8 cellular contexts compared by ENCODE assay signal in the genomic region with DNA sequence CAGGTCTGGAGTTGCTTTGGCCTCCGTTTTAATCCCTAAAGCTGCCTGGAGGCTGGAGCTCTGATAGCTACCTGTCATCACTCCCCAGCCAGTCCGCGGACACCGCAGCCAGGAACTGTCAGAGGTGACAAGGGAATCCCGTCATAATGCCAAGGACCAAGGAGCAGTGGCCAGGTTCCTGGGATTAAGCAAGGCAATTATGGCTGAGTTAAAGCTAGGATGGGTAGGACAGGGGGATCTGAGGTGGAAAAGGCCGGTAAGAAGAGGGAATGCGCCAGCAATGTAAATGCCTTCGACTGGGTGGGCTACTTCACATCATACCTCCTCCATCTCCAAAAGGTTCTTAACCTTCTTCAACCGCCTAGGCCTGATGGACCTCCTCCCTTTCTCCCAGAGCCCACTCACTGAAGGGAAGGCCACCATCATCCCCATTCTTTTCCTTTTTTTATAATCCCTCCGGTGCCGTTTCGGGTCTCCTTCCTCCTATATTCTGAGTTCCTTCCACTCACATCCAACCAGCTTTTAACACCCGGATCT. TPM values are rescaled to one million over a fixed set of nuclear protein-coding genes. Genes with fewer than 3 reads are reported as not detected.
DNase-seq lines count a peak whose midpoint lies in the region; ATAC-seq and TF ChIP-seq lines count a peak whose summit lies in the region.

No MANE protein-coding gene starts in this region.

- DNase-seq in NCI-H2081 (lab: John Stamatoyannopoulos, UW) (peak; percentile 2 to 30), NCI-H2081 treated with DMSO at 0.1 percent for 48 hours (lab: John Stamatoyannopoulos, UW) (no peak), Panc1 (ENCODE audit: low read depth, low spot score) (no peak), chondrocyte (ENCODE audit: low spot score) (no peak), stomach (no peak), NCI-H1436 treated with DMSO at 0.1 percent for 48 hours (lab: John Stamatoyannopoulos, UW) (no peak)

- intact Hi-C loops in Panc1 (cut with micrococcal nuclease; ENCODE audit: unreplicated experiment) (no loop called here), stomach (cut with DNase I; ENCODE audit: low total_unique reads) (no loop called here)

- H3K4me3 ChIP-seq in Panc1 (ENCODE audit: low read depth in 2 of 2, low read length in 2 of 2) (peak overlapping the region; percentile 67 to 90), liver (ENCODE audit: low read depth in 1 of 3, low read length in 3 of 3) (peak overlapping the region; percentile 62 to 69 (median 67)), stomach (peak overlapping the region; percentile 67 to 73 (median 72))

- CTCF ChIA-PET in Panc1 (lab: Charles Lee), result interaction anchor here (0.5 to 1.1 kb wide), 2 partner anchors 180 to 793 kb away, joined by 3 to 4 read pairs; no protein-coding TSS in a partner anchor

- WGBS in liver, result 6% methylated on average over 13 of the region's 13 CpGs
- WGBS in stomach, 5 donors, result 3 to 11% (median 4%) methylated on average over 13 of the region's 13 CpGs

- peaks cover 23% of the 10 kb centered on the region for H3K4me1 Mint-ChIP-seq in chondrocyte (ENCODE audit: low read depth)

- ATAC-seq in Panc1 (no peak), HG02642 (IDR thresholded peaks at IDR 0.05; ENCODE audit: poor library complexity, unreplicated experiment) (no peak)

- BruUV-seq in Panc1 (replicated peaks; lab: Mats Ljungman, UMichigan), result TSS peak; percentile 91

- no peaks in the 10 kb centered on the region for H3K9me3 Mint-ChIP-seq in chondrocyte (ENCODE audit: low read depth)

- H3K27ac Mint-ChIP-seq in chondrocyte (ENCODE audit: unreplicated experiment), result peak overlapping the region; percentile 99

- peak overlapping the region; percentile 81 to 93 for H3K9ac ChIP-seq in liver (ENCODE audit: low read depth in 1 of 2, low read length in 2 of 2)

- H3K4me3 Mint-ChIP-seq in chondrocyte (ENCODE audit: unreplicated experiment), result peak overlapping the region; percentile 89

- H3K27ac ChIP-seq in Panc1 (ENCODE audit: low read length) (peak overlapping the region; percentile 93), liver (ENCODE audit: low read depth in 1 of 2, low read length in 2 of 2) (peak overlapping the region; percentile 75 to 97), stomach (peak overlapping the region; percentile 93 to 98 (median 98))

- TF ChIP-seq POLR2A in stomach (IDR thresholded peaks at IDR 0.05), result no peak

- in situ Hi-C loops in Panc1 (cut with HindIII; ENCODE audit: low pct_unique_long_range_greater_than_20kb, low sequenced_read_pairs), result no loop called here

- H3K36me3 ChIP-seq in Panc1 (ENCODE audit: control insufficient read depth, insufficient read depth, low read length) (no peaks in the 10 kb centered on the region), liver (ENCODE audit: control insufficient read depth in 4 of 4, insufficient read depth in 3 of 4, low read depth in 1 of 4, low read length in 3 of 4) (peaks cover 0 to 5% (median 2%) of the 10 kb centered on the region in 4 donors), stomach (peaks cover 0 to 23% (median 8%) of the 10 kb centered on the region in 4 donors)

- POLR2A ChIA-PET in Panc1 (lab: Charles Lee), result no interaction called here

- no peak for TF ChIP-seq EP300 in stomach (IDR thresholded peaks at IDR 0.05)

- TF ChIP-seq RAD21 in liver (IDR thresholded peaks at IDR 0.05), result no peak

- no peaks in the 10 kb centered on the region for H3K27me3 Mint-ChIP-seq in chondrocyte (ENCODE audit: low read depth)

- TF ChIP-seq CTCF in Panc1 (IDR thresholded peaks at IDR 0.05) (no peak), chondrocyte (IDR thresholded peaks at IDR 0.05) (no peak), liver (IDR thresholded peaks at IDR 0.05; ENCODE audit: low read depth, low read length, missing input control) (no peak), stomach (IDR thresholded peaks at IDR 0.05) (no peak)

- H3K36me3 Mint-ChIP-seq in chondrocyte (ENCODE audit: low read depth), result peaks cover 1% of the 10 kb centered on the region

- H3K27me3 ChIP-seq in Panc1 (ENCODE audit: control insufficient read depth, insufficient read depth, low read length) (no peaks in the 10 kb centered on the region), liver (ENCODE audit: control insufficient read depth in 4 of 4, insufficient read depth in 4 of 4, low read length in 3 of 4) (no peaks in the 10 kb centered on the region), stomach (no peaks in the 10 kb centered on the region)

- H3K9me3 ChIP-seq in Panc1 (ENCODE audit: control insufficient read depth, insufficient read depth, low read depth, low read length), result no peaks in the 10 kb centered on the region
- no peaks in the 10 kb centered on the region for H3K9me3 ChIP-seq in liver (ENCODE audit: control insufficient read depth in 4 of 4, low read length in 3 of 4)
- no peaks in the 10 kb centered on the region for H3K9me3 ChIP-seq in stomach

- H3K4me1 ChIP-seq in Panc1 (ENCODE audit: control insufficient read depth, insufficient read depth, low read length), result peaks cover 12% of the 10 kb centered on the region
- H3K4me1 ChIP-seq in liver (ENCODE audit: control insufficient read depth in 4 of 4, insufficient read depth in 4 of 4, low read length in 3 of 4), result peaks cover 0 to 20% (median 14%) of the 10 kb centered on the region in 4 donors
- H3K4me1 ChIP-seq in stomach, result peaks cover 30 to 47% (median 45%) of the 10 kb centered on the region in 4 donors

TF ChIP-seq in liver, 16 proteins besides CTCF, POLR2A, EP300 and RAD21:
- TF ChIP-seq JUND (IDR thresholded peaks at IDR 0.05) (no peak), GABPA (IDR thresholded peaks at IDR 0.05 in 1 of 2, conservative IDR thresholded peaks at IDR 0.05 in 1 of 2) (peak in 1 of 2 donors; percentile 8), FOXA2 (IDR thresholded peaks at IDR 0.05) (no peak), TAF1 (conservative IDR thresholded peaks at IDR 0.05) (no peak)

RNA-seq across cellular contexts. Expression of gene PPP1R3E, which starts 1.9 kb away (rescaled TPM):
- total RNA-seq in Panc1 (2021; ENCODE audit: unreplicated experiment) (8.8 TPM), chondrocyte (11.0 to 20.7 TPM (median 11.2 TPM) in 3 replicates), liver (1 to 10 TPM; 2.5 to 4.7 TPM), stomach (10 to 100 TPM in 1 of 5 donors, 1 to 10 TPM in 4; 1.7 to 17.0 (median 6.8) TPM)
- 2.8 TPM for polyA plus RNA-seq in Panc1 (2012; ENCODE audit: insufficient read length)
- polyA plus RNA-seq in liver (1 to 10 TPM; 3.0 to 4.1 TPM), stomach (10 to 100 TPM; 13.5 to 17.6 (median 16.4) TPM)

RNA-seq across cellular contexts. Expression of gene BCL2L2, which starts 5.9 kb away (rescaled TPM):
- total RNA-seq in Panc1 (2021; ENCODE audit: unreplicated experiment) (18.9 TPM), chondrocyte (21.8 to 34.2 TPM (median 25.9 TPM) in 3 replicates), liver (10 to 100 TPM; 10.9 to 28.0 TPM), stomach (10 to 100 TPM; 14.0 to 47.5 (median 39.8) TPM)
- 27.7 TPM for polyA plus RNA-seq in Panc1 (2012; ENCODE audit: insufficient read length)
- polyA plus RNA-seq in liver (10 to 100 TPM in 1 of 2 donors, 1 to 10 TPM in 1; 4.7 to 14.5 TPM), stomach (10 to 100 TPM; 28.1 to 84.1 (median 48.4) TPM)

RNA-seq across cellular contexts. Expression of gene HOMEZ, which starts 14.8 kb away (rescaled TPM):
- total RNA-seq in Panc1 (2021; ENCODE audit: unreplicated experiment), result 7.6 TPM
- 10.8 TPM for polyA plus RNA-seq in Panc1 (2012; ENCODE audit: insufficient read length)
- 7.3 to 8.2 TPM (median 7.6 TPM) in 3 replicates for total RNA-seq in chondrocyte
- 1 to 10 TPM; 3.4 to 3.5 TPM for total RNA-seq in liver
- 1 to 10 TPM; 2.8 to 3.3 TPM for polyA plus RNA-seq in liver
- total RNA-seq in stomach, result 100 to 1,000 TPM in 1 of 5 donors, 10 to 100 TPM in 1, 1 to 10 TPM in 3; 5.1 to 103 (median 8.3) TPM
- polyA plus RNA-seq in stomach, result 1 to 10 TPM; 5.8 to 9.6 (median 7.0) TPM

RNA-seq across cellular contexts. Expression of gene PABPN1, which starts 20.5 kb away (rescaled TPM):
- total RNA-seq in Panc1 (2021; ENCODE audit: unreplicated experiment) (159 TPM), chondrocyte (135 to 182 TPM (median 136 TPM) in 3 replicates), liver (10 to 100 TPM; 54.0 to 59.6 TPM), stomach (100 to 1,000 TPM in 2 of 5 donors, 10 to 100 TPM in 3; 24.5 to 152 (median 70.5) TPM)
- 138 TPM for polyA plus RNA-seq in Panc1 (2012; ENCODE audit: insufficient read length)
- polyA plus RNA-seq in liver (10 to 100 TPM; 40.9 to 41.9 TPM), stomach (100 to 1,000 TPM; 131 to 190 (median 147) TPM)

RNA-seq across cellular contexts. Expression of gene SLC22A17, which starts 51.9 kb away (rescaled TPM):
- total RNA-seq in Panc1 (2021; ENCODE audit: unreplicated experiment) (3.2 TPM), chondrocyte (40.3 to 63.9 TPM (median 44.0 TPM) in 3 replicates), liver (10 to 100 TPM in 1 of 2 donors, 1 to 10 TPM in 1; 2.4 to 14.6 TPM), stomach (10 to 100 TPM; 14.1 to 33.3 (median 22.3) TPM)
- polyA plus RNA-seq in Panc1 (2012; ENCODE audit: insufficient read length), result 3.3 TPM
- polyA plus RNA-seq in liver (1 to 10 TPM; 1.1 to 2.7 TPM), stomach (10 to 100 TPM in 2 of 3 donors, 1 to 10 TPM in 1; 7.0 to 18.3 (median 12.5) TPM)

Comparison
In these comparisons a context has a peak if more than half of its experiments do, and no peak if none do; other contexts are left out.
1. DNase-seq: peak in NCI-H2081 (2 of 2); none in NCI-H2081 treated with DMSO at 0.1 percent for 48 hours (single experiment), Panc1 (single experiment), chondrocyte (single experiment), stomach (single experiment) and NCI-H1436 treated with DMSO at 0.1 percent for 48 hours (single experiment).
2. Peak in every context shown above with its lines, with median percentiles within 50 percentile points of each other: H3K27ac ChIP-seq and H3K4me3 ChIP-seq.